2 cellular contexts compared by ENCODE assay signal in the genomic region with DNA sequence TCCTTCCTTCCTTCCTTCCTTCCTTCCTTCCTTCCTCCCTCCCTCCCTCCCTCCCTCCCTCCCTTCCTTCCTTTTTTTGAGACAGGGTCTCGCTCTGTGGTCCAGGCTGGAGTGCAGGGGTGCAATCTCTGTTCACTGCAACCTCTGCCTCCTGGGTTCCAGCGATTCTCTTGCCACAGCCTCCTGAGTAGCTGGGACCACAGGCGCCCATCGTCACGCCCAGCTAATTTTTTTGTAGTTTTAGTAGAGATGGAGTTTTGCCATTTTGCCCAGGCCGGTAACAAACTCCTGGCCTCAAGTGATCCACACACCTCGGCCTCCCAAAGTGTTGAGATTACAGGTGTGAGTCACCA. TPM values are rescaled to one million over a fixed set of nuclear protein-coding genes. Genes with fewer than 3 reads are reported as not detected.
"Had no signal": no experiment of that assay in that cellular context is flagged by ENCODE, and none has a peak within 500 bp of the region (broad histone marks: within the 10 kb centered on the region; RNA-seq: fewer than 3 reads in every experiment).

No MANE protein-coding gene starts in this region.

RNA-seq across cellular contexts. Expression of gene SMIM38, which starts 50.9 kb away (rescaled TPM):
- total RNA-seq: astrocyte, foreskin keratinocyte had no signal
- polyA plus RNA-seq: foreskin keratinocyte had no signal
